1 cellular context compared by ENCODE assay signal in genomic region chr2:174688079-174688478, GRCh38.
TF ChIP-seq lines count a peak whose summit lies in the region.

No MANE protein-coding gene starts in this region.

TF ChIP-seq in WTC11, 78 proteins besides CTCF, POLR2A, EP300 and RAD21 (continued from another document):
- TF ChIP-seq ELF4 (CRISPR knock-in tag; IDR thresholded peaks at IDR 0.05; ENCODE audit: low read depth) (no peak), ZSCAN18 (CRISPR knock-in tag; IDR thresholded peaks at IDR 0.05) (no peak), TCF7 (CRISPR knock-in tag; IDR thresholded peaks at IDR 0.05; ENCODE audit: low read depth) (no peak), NR1H2 (CRISPR knock-in tag; IDR thresholded peaks at IDR 0.05) (no peak)
- TF ChIP-seq, protein P1, sequence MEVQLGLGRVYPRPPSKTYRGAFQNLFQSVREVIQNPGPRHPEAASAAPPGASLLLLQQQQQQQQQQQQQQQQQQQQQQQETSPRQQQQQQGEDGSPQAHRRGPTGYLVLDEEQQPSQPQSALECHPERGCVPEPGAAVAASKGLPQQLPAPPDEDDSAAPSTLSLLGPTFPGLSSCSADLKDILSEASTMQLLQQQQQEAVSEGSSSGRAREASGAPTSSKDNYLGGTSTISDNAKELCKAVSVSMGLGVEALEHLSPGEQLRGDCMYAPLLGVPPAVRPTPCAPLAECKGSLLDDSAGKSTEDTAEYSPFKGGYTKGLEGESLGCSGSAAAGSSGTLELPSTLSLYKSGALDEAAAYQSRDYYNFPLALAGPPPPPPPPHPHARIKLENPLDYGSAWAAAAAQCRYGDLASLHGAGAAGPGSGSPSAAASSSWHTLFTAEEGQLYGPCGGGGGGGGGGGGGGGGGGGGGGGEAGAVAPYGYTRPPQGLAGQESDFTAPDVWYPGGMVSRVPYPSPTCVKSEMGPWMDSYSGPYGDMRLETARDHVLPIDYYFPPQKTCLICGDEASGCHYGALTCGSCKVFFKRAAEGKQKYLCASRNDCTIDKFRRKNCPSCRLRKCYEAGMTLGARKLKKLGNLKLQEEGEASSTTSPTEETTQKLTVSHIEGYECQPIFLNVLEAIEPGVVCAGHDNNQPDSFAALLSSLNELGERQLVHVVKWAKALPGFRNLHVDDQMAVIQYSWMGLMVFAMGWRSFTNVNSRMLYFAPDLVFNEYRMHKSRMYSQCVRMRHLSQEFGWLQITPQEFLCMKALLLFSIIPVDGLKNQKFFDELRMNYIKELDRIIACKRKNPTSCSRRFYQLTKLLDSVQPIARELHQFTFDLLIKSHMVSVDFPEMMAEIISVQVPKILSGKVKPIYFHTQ (CRISPR knock-in tag; IDR thresholded peaks at IDR 0.05), result no peak
TF ChIP-seq in WTC11: peak in this region for 0.
